In genomic region chr13:61052175-61052574, GRCh38 we compare ENCODE assay signal across 16 cellular contexts.
DNase-seq lines count a peak whose midpoint lies in the region; ATAC-seq, FAIRE-seq and TF ChIP-seq lines count a peak whose summit lies in the region.
"Had no signal": no experiment of that assay in that cellular context is flagged by ENCODE, and none has a peak within 500 bp of the region (broad histone marks: within the 10 kb centered on the region; RNA-seq: fewer than 3 reads in every experiment).

No MANE protein-coding gene starts in this region.

- peak; percentile 28 for DNase-seq in SIG-M5 treated with dmso at 0.1 percent for 504 hours (lab: John Stamatoyannopoulos, UW; ENCODE audit: unreplicated experiment)
- no peak for DNase-seq in SIG-M5 (lab: John Stamatoyannopoulos, UW)
- DNase-seq in MV-4-11 (lab: John Stamatoyannopoulos, UW): peak; percentile 58
- DNase-seq in kidney: no peak
- no peak for DNase-seq in tibial nerve (ENCODE audit: low spot score in 2 of 2)
- DNase-seq: ACHN; C1 segment of cervical spinal cord; Calu3; CD4-positive, alpha-beta T cell; DMS 273 treated with DMSO at 0.1 percent for 48 hours; GM23248 had no signal

- no peak for TF ChIP-seq CTCF in OCI-LY3 (IDR thresholded peaks at IDR 0.05; ENCODE audit: low read depth, low read length)
- TF ChIP-seq CTCF in kidney (IDR thresholded peaks at IDR 0.05; ENCODE audit: borderline replicate concordance, extremely low read depth, insufficient read depth): no peak
- TF ChIP-seq CTCF in tibial nerve (IDR thresholded peaks at IDR 0.05): no peak

- H2AFZ ChIP-seq in OCI-LY3 (ENCODE audit: low read depth, low read length): no peak overlapping the region
- H2AFZ ChIP-seq: GM23248 had no signal

- H3K27ac ChIP-seq in OCI-LY3 (ENCODE audit: low read length) (no peak overlapping the region), kidney (ENCODE audit: low read depth in 2 of 2, low read length in 2 of 2) (no peak overlapping the region), tibial nerve (no peak overlapping the region)
- H3K27ac ChIP-seq: GM23248 had no signal

- no peaks in the 10 kb centered on the region for H3K27me3 ChIP-seq in OCI-LY3 (ENCODE audit: low read depth, low read length)
- H3K27me3 ChIP-seq in tibial nerve: no peaks in the 10 kb centered on the region

- WGBS in tibial nerve, 2 donors: 74 to 81% methylated on average over 1 of the region's 1 CpG

- H4K20me1 ChIP-seq in OCI-LY3 (ENCODE audit: insufficient read depth, low read length): no peaks in the 10 kb centered on the region

- FAIRE-seq in kidney (lab: Jason Lieb, UNC): no peak
- FAIRE-seq: GM18507, H54 had no signal

- no peak for TF ChIP-seq EP300 in tibial nerve (IDR thresholded peaks at IDR 0.05)

- H3K4me3 ChIP-seq in OCI-LY3 (ENCODE audit: low read length) (no peak overlapping the region), kidney (ENCODE audit: low read length in 2 of 2) (no peak overlapping the region), tibial nerve (no peak overlapping the region)
- H3K4me3 ChIP-seq: GM23248 had no signal

- no peak for TF ChIP-seq POLR2A in tibial nerve (IDR thresholded peaks at IDR 0.05)

- H3K36me3 ChIP-seq in OCI-LY3 (replicated peaks; ENCODE audit: low read depth, low read length): no peaks in the 10 kb centered on the region
- no peaks in the 10 kb centered on the region for H3K36me3 ChIP-seq in kidney (ENCODE audit: control insufficient read depth in 1 of 2, insufficient read depth in 2 of 2, low read length in 2 of 2)
- no peaks in the 10 kb centered on the region for H3K36me3 ChIP-seq in tibial nerve

- H3K9ac ChIP-seq in OCI-LY3 (ENCODE audit: low read length) (no peak overlapping the region), kidney (ENCODE audit: low read length in 2 of 2) (no peak overlapping the region)
- H3K9ac ChIP-seq: GM23248 had no signal

- H3K4me1 ChIP-seq in OCI-LY3 (ENCODE audit: low read length): peaks cover 27% of the 10 kb centered on the region
- H3K4me1 ChIP-seq in kidney (ENCODE audit: control insufficient read depth in 1 of 2, insufficient read depth in 1 of 2, low read depth in 1 of 2, low read length in 2 of 2): no peaks in the 10 kb centered on the region
- H3K4me1 ChIP-seq in tibial nerve: no peaks in the 10 kb centered on the region

- no peaks in the 10 kb centered on the region for H3K79me2 ChIP-seq in OCI-LY3 (ENCODE audit: low read length)

- intact Hi-C loops in kidney (cut with DNase I): no loop called here

- peak overlapping the region; percentile 44 for H3K4me2 ChIP-seq in OCI-LY3 (ENCODE audit: low read length)

- H3K9me3 ChIP-seq in OCI-LY3 (ENCODE audit: insufficient read depth, low read length) (no peaks in the 10 kb centered on the region), kidney (ENCODE audit: control insufficient read depth in 1 of 2, low read length in 2 of 2) (no peaks in the 10 kb centered on the region), tibial nerve (no peaks in the 10 kb centered on the region)

- ATAC-seq in HG03571 (IDR thresholded peaks at IDR 0.05; ENCODE audit: unreplicated experiment): no peak
- ATAC-seq: HCT116 had no signal

Comparison
In these comparisons a context has a peak if more than half of its experiments do, and no peak if none do; other contexts are left out.
1. DNase-seq: peak in SIG-M5 treated with dmso at 0.1 percent for 504 hours (single experiment) and MV-4-11 (single experiment); none in SIG-M5 (single experiment), kidney (single experiment) and tibial nerve (0 of 2).